Comparison of ENCODE assay signal across 8 cellular contexts in the genomic region with DNA sequence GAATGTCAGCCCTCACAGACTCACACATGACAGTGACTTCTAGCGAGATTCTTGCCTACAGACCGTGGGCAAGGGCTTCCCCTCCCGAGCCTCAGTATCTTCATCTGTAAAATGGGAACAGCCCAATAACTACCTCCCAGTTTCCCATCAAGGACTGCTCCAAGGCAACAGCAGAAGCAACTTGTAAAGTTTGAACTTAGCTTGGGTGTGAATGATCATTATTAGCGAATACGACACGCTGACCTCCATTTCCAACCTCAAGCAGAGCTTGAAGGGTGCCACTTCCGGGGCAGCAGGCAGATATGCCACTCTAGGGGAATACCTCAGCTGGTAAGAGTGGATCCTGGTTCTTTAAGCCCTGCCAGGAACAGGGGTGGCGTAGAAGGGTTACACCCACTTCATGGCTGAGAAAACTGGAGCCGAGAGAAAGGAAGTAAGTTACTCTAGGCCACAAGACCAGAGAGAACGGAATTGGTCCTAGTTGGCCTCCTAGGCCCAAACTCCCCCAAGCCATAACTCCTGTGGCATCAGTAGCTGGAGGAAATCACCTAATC. TPM values are rescaled to one million over a fixed set of nuclear protein-coding genes. Genes with fewer than 3 reads are reported as not detected.
A peak's percentile ranks its signal among the peaks of the same experiment; 100 is the strongest.
DNase-seq lines count a peak whose midpoint lies in the region; ATAC-seq and TF ChIP-seq lines count a peak whose summit lies in the region.

No MANE protein-coding gene starts in this region.

- TF ChIP-seq POLR2A in HCT116 (IDR thresholded peaks at IDR 0.05; ENCODE audit: borderline replicate concordance, extremely low read depth, insufficient read depth, insufficient read length): no peak

- RAD21 ChIA-PET in HCT116 (lab: Charles Lee; ENCODE audit: low non-redundant PET in 1 of 2, low total read pairs in 2 of 2, uncharacterized antibody in 2 of 2, unreplicated experiment in 2 of 2): no interaction called here

- H3K4me3 ChIP-seq in HCT116 (replicated peaks in 1 of 2; ENCODE audit: low read depth in 1 of 2, low read length in 2 of 2) (peak overlapping the region; percentile 79 to 99), WI38 (ENCODE audit: low read depth, low read length) (peak overlapping the region; percentile 94), fibroblast of pulmonary artery (replicated peaks; ENCODE audit: low read depth, low read length) (peak overlapping the region; percentile 99), parathyroid adenoma (ENCODE audit: low read depth, low read length) (peak overlapping the region; percentile 100)

- no TSS peak for BruUV-seq in HCT116 (replicated peaks; lab: Mats Ljungman, UMichigan)

- ATAC-seq in HCT116: no peak

- H3K9me3 ChIP-seq in HCT116 (ENCODE audit: control insufficient read depth in 1 of 2, insufficient read depth in 1 of 2, low read depth in 1 of 2, low read length in 2 of 2) (no peaks in the 10 kb centered on the region), parathyroid adenoma (ENCODE audit: control insufficient read depth, low read length) (no peaks in the 10 kb centered on the region)

- peak overlapping the region; percentile 89 for H3K27ac ChIP-seq in HCT116 (ENCODE audit: low read depth, low read length)
- H3K27ac ChIP-seq in parathyroid adenoma: peak overlapping the region; percentile 98

- peak; percentile 32 for DNase-seq in AG20443 (ENCODE audit: low spot score)
- DNase-seq in HCT116 (ENCODE audit: low read depth, low spot score): no peak
- no peak for DNase-seq in fibroblast of pulmonary artery (ENCODE audit: low read depth)
- no peak for DNase-seq in NCI-H226
- no peak for DNase-seq in NCI-H2081 (lab: John Stamatoyannopoulos, UW)
- DNase-seq in NCI-H524 treated with DMSO at 0.1 percent for 48 hours (lab: John Stamatoyannopoulos, UW): no peak

- peaks cover 15 to 27% of the 10 kb centered on the region in 2 experiments; a peak in 3 of 4 replicates for H3K4me1 ChIP-seq in HCT116 (ENCODE audit: control insufficient read depth in 1 of 2, insufficient read depth in 2 of 2, low read length in 2 of 2)
- peaks cover 26% of the 10 kb centered on the region for H3K4me1 ChIP-seq in parathyroid adenoma

- H3K27me3 ChIP-seq in HCT116 (ENCODE audit: insufficient read depth, low read length) (no peaks in the 10 kb centered on the region), parathyroid adenoma (ENCODE audit: control insufficient read depth, insufficient read depth, low read length) (no peaks in the 10 kb centered on the region)

- no peak for TF ChIP-seq RAD21 in HCT116 (IDR thresholded peaks at IDR 0.05; ENCODE audit: low read depth)

- intact Hi-C loops in HCT116 (cut with micrococcal nuclease): loop anchor here (5.0 kb wide), 1 partner anchor 88 kb away; the partner anchor contains the start of gene FAF2

- no peaks in the 10 kb centered on the region for H4K20me1 ChIP-seq in HCT116 (ENCODE audit: insufficient read depth)

- H3K9me2 ChIP-seq in HCT116 (ENCODE audit: insufficient read depth): no peaks in the 10 kb centered on the region

- H3K79me2 ChIP-seq in HCT116 (ENCODE audit: insufficient read depth, low read length): peaks cover 45% of the 10 kb centered on the region
- H3K79me2 ChIP-seq in parathyroid adenoma: peaks cover 14% of the 10 kb centered on the region

- TF ChIP-seq CTCF in HCT116 (IDR thresholded peaks at IDR 0.05 in 2 of 3, conservative IDR thresholded peaks at IDR 0.05 in 1 of 3; ENCODE audit: borderline replicate concordance in 1 of 3, insufficient read depth in 1 of 3, low read depth in 2 of 3, low read length in 2 of 3) (no peak), WI38 (IDR thresholded peaks at IDR 0.05; ENCODE audit: low read depth, low read length) (no peak), fibroblast of pulmonary artery (IDR thresholded peaks at IDR 0.05; ENCODE audit: low read length, missing control alignments) (no peak), parathyroid adenoma (IDR thresholded peaks at IDR 0.05) (no peak)

- CTCF ChIA-PET in HCT116 (lab: Charles Lee): no interaction called here

- H3K36me3 ChIP-seq in HCT116 (ENCODE audit: control insufficient read depth in 1 of 2, insufficient read depth in 2 of 2, low read length in 2 of 2) (peaks cover 0 to 12% of the 10 kb centered on the region in 2 experiments; a peak in 1 of 4 replicates), parathyroid adenoma (ENCODE audit: control insufficient read depth, insufficient read depth, low read length) (no peaks in the 10 kb centered on the region)

- H3K9ac ChIP-seq in HCT116 (ENCODE audit: low read length) (peak overlapping the region; percentile 99), parathyroid adenoma (no peak overlapping the region)

- POLR2A ChIA-PET in HCT116 (lab: Charles Lee): interaction anchor here (1.0 kb wide), 1 partner anchor 11 kb away, joined by 3 read pairs; no protein-coding TSS in a partner anchor

- H3K4me2 ChIP-seq in HCT116 (ENCODE audit: low read length) (peak overlapping the region; percentile 100), parathyroid adenoma (ENCODE audit: low read length) (peak overlapping the region; percentile 99)

- H2AFZ ChIP-seq in HCT116 (ENCODE audit: low read depth, low read length, poor library complexity, severe bottlenecking) (no peak overlapping the region), parathyroid adenoma (peak overlapping the region; percentile 72)

TF ChIP-seq in HCT116, 20 proteins besides CTCF, POLR2A, EP300 and RAD21:
- no peak for TF ChIP-seq TCF7L2 (IDR thresholded peaks at IDR 0.05; ENCODE audit: borderline replicate concordance, extremely low read depth, insufficient read depth, insufficient read length)
- TF ChIP-seq, protein P1, sequence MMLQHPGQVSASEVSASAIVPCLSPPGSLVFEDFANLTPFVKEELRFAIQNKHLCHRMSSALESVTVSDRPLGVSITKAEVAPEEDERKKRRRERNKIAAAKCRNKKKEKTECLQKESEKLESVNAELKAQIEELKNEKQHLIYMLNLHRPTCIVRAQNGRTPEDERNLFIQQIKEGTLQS (IDR thresholded peaks at IDR 0.05): no peak

RNA-seq across cellular contexts. Expression of gene RNF44, which starts 2.0 kb away (rescaled TPM):
- 58.4 TPM for total RNA-seq in HCT116 (2021; ENCODE audit: unreplicated experiment)
- polyA plus RNA-seq in HCT116 (2012): 37.5 and 46.6 TPM in 2 replicates

RNA-seq across cellular contexts. Expression of gene CDHR2, which starts 14.0 kb away (rescaled TPM):
- 0.10 TPM for total RNA-seq in HCT116 (2021; ENCODE audit: unreplicated experiment)
- polyA plus RNA-seq in HCT116 (2012): 0.32 and 0.48 TPM in 2 replicates
